Comparison of ENCODE assay signal across 1 cellular context in genomic region chr4:138891610-138892009, GRCh38.
A peak's percentile ranks its signal among the peaks of the same experiment; 100 is the strongest.
TF ChIP-seq lines count a peak whose summit lies in the region.

No MANE protein-coding gene starts in this region.

TF ChIP-seq in HEK293, 187 proteins besides CTCF, POLR2A, EP300 and RAD21 (continued from another document):
- TF ChIP-seq ZNF280D (tag by site-specific recombination; IDR thresholded peaks at IDR 0.05) (no peak), ZNF501 (tag by site-specific recombination; IDR thresholded peaks at IDR 0.05) (no peak), PRDM4 (tag by site-specific recombination; IDR thresholded peaks at IDR 0.05) (peak; percentile 45)
